8 cellular contexts compared by ENCODE assay signal in the genomic region with DNA sequence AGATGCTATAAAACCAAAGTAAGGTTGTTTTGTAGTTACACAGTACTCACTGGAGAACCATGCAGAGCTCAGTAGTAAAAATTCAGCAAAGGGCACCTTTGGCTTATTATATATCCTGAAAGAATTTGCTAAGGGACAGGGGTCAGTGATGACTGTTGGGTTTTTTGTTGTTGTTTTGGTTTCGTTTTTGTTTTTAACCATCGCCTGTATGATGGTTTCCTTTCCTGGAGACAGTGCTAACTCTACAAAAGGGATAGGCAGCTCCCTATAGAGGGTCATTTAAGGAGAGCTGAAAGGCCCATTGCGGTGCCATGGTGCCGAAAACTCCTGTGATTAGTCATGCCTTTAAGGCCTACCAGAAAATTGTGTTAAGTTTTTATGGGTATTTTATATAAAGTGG.
DNase-seq lines count a peak whose midpoint lies in the region; ATAC-seq and FAIRE-seq lines count a peak whose summit lies in the region.

No MANE protein-coding gene starts in this region.

- H3K4me1 Mint-ChIP-seq in activated T-cell treated with anti-CD3 and anti-CD28 coated beads, Interleukin-2, amount 50 U/mL, for 72 hours (ENCODE audit: low read depth): no peaks in the 10 kb centered on the region

- no peak overlapping the region for H3K9ac ChIP-seq in neuronal stem cell (ENCODE audit: low read depth, low read length, poor library complexity)

- ATAC-seq in activated T-cell treated with anti-CD3 and anti-CD28 coated beads, Interleukin-2, amount 50 U/mL, for 72 hours (replicated peaks in 1 of 2): peak; percentile 34 to 54
- ATAC-seq in HG02678 (IDR thresholded peaks at IDR 0.05; ENCODE audit: unreplicated experiment): peak; percentile 95

- no peaks in the 10 kb centered on the region for H3K27me3 Mint-ChIP-seq in activated T-cell treated with anti-CD3 and anti-CD28 coated beads, Interleukin-2, amount 50 U/mL, for 72 hours (ENCODE audit: low read depth)

- no peaks in the 10 kb centered on the region for H3K36me3 Mint-ChIP-seq in activated T-cell treated with anti-CD3 and anti-CD28 coated beads, Interleukin-2, amount 50 U/mL, for 72 hours (ENCODE audit: insufficient read depth in 2 of 2)

- H3K9me3 ChIP-seq in MG63 (no peaks in the 10 kb centered on the region), small intestine (ENCODE audit: control insufficient read depth, low read depth) (no peaks in the 10 kb centered on the region), neuronal stem cell (replicated peaks in 1 of 2; ENCODE audit: control insufficient read depth in 2 of 2, insufficient read depth in 1 of 2, low read depth in 1 of 2, low read length in 2 of 2) (no peaks in the 10 kb centered on the region)

- H3K9me3 Mint-ChIP-seq in activated T-cell treated with anti-CD3 and anti-CD28 coated beads, Interleukin-2, amount 50 U/mL, for 72 hours: no peaks in the 10 kb centered on the region

- no peak overlapping the region for H2AFZ ChIP-seq in neuronal stem cell (ENCODE audit: low read length)

- H3K36me3 ChIP-seq in MG63 (no peaks in the 10 kb centered on the region), small intestine (ENCODE audit: control insufficient read depth in 2 of 2, insufficient read depth in 2 of 2, low read length in 2 of 2) (no peaks in the 10 kb centered on the region), neuronal stem cell (replicated peaks in 1 of 2; ENCODE audit: control insufficient read depth in 2 of 2, insufficient read depth in 2 of 2, low read length in 2 of 2) (no peaks in the 10 kb centered on the region)

- H3K4me1 ChIP-seq in small intestine (ENCODE audit: control insufficient read depth in 2 of 2, insufficient read depth in 1 of 2, low read depth in 1 of 2, low read length in 1 of 2): no peaks in the 10 kb centered on the region
- peaks cover 3 to 11% of the 10 kb centered on the region in 2 donors for H3K4me1 ChIP-seq in neuronal stem cell (ENCODE audit: control insufficient read depth in 2 of 2, insufficient read depth in 1 of 2, low read depth in 1 of 2, low read length in 2 of 2)

- no peak overlapping the region for H2BK12ac ChIP-seq in neuronal stem cell (ENCODE audit: low read length)

- H3K27ac ChIP-seq in small intestine (ENCODE audit: low read depth in 1 of 2, low read length in 1 of 2): no peak overlapping the region
- no peak overlapping the region for H3K27ac ChIP-seq in neuronal stem cell (replicated peaks; ENCODE audit: low read length)

- H4K8ac ChIP-seq in neuronal stem cell (ENCODE audit: low read depth, low read length): no peak overlapping the region

- peak overlapping the region in 1 of 2 donors; percentile 40 for H3K4me3 Mint-ChIP-seq in activated T-cell treated with anti-CD3 and anti-CD28 coated beads, Interleukin-2, amount 50 U/mL, for 72 hours

- no peak overlapping the region for H3K23ac ChIP-seq in neuronal stem cell (ENCODE audit: low read depth, low read length, poor library complexity)

- H3K14ac ChIP-seq in neuronal stem cell (ENCODE audit: low read length): no peak overlapping the region

- H3K79me1 ChIP-seq in neuronal stem cell (ENCODE audit: low read depth, low read length): no peaks in the 10 kb centered on the region

- no peak for FAIRE-seq in small intestine (lab: Jason Lieb, UNC)

- 37 to 64% (median 53%) methylated on average over 4 of the region's 4 CpGs for WGBS in small intestine, 3 donors
- WGBS in neuronal stem cell (ENCODE audit: extremely low coverage in 2 of 2, insufficient read length in 2 of 2, insufficient replicate concordance in 1 of 2), 2 donors: no CpG with 5 or more reads among the region's 4 CpGs

- H3K27ac Mint-ChIP-seq in activated T-cell treated with anti-CD3 and anti-CD28 coated beads, Interleukin-2, amount 50 U/mL, for 72 hours: no peak overlapping the region

- no peak overlapping the region for H3K4ac ChIP-seq in neuronal stem cell (ENCODE audit: low read length)

- no peak overlapping the region for H2AK5ac ChIP-seq in neuronal stem cell (ENCODE audit: low read depth, low read length)

- H3K4me3 ChIP-seq in MG63 (peak overlapping the region; percentile 25), small intestine (ENCODE audit: low read depth in 1 of 2, low read length in 2 of 2) (no peak overlapping the region), neuronal stem cell (ENCODE audit: low read length in 2 of 2) (no peak overlapping the region)

- no peak overlapping the region for H2BK120ac ChIP-seq in neuronal stem cell (ENCODE audit: low read depth, low read length)

- no peak overlapping the region for H3K4me2 ChIP-seq in neuronal stem cell (ENCODE audit: insufficient read depth, low read length, poor library complexity, severe bottlenecking)

- DNase-seq in activated T-cell treated with anti-CD3 and anti-CD28 coated beads, Interleukin-2, amount 50 U/mL, for 72 hours: no peak
- DNase-seq in activated T-cell treated with anti-CD3 and anti-CD28 coated beads, Interleukin-2, amount 50 U/mL, for 48 hours: no peak
- DNase-seq in MG63 (no peak), small intestine (peak; percentile 30), NCI-H1694 (lab: John Stamatoyannopoulos, UW) (no peak), neuronal stem cell (ENCODE audit: low spot score) (no peak), NCI-H524 treated with DMSO at 0.1 percent for 48 hours (lab: John Stamatoyannopoulos, UW) (no peak)

- no peak overlapping the region for H2BK15ac ChIP-seq in neuronal stem cell (ENCODE audit: low read length)

- no peak overlapping the region for H2BK5ac ChIP-seq in neuronal stem cell (ENCODE audit: low read length)

- H4K91ac ChIP-seq in neuronal stem cell (ENCODE audit: low read depth, low read length, poor library complexity): no peak overlapping the region

- no peak overlapping the region for H3K18ac ChIP-seq in neuronal stem cell (ENCODE audit: low read length)

- H3K27me3 ChIP-seq in MG63 (no peaks in the 10 kb centered on the region), small intestine (ENCODE audit: control insufficient read depth in 2 of 2, insufficient read depth in 2 of 2, low read length in 2 of 2) (no peaks in the 10 kb centered on the region), neuronal stem cell (ENCODE audit: control insufficient read depth in 3 of 3, insufficient read depth in 3 of 3, low read depth in 1 of 3, low read length in 3 of 3) (no peaks in the 10 kb centered on the region)
